In genomic region chr7:38178004-38178694, GRCh38 we compare ENCODE assay signal across 8 cellular contexts. TPM values are rescaled to one million over a fixed set of nuclear protein-coding genes. Genes with fewer than 3 reads are reported as not detected.
DNase-seq lines count a peak whose midpoint lies in the region; ATAC-seq and TF ChIP-seq lines count a peak whose summit lies in the region.

Gene STARD3NL, plus strand, starts transcription at chr7:38178245. Its CDS starts 29,260 bp downstream, at chr7:38207505.

- H3K4me1 ChIP-seq in left lung = peaks cover 22 to 30% of the 10 kb centered on the region in 2 donors

- H3K27ac Mint-ChIP-seq in CD14-positive monocyte = peak within 1 kb of the TSS; percentile 93 to 98 (median 97)

- no peaks in the 10 kb centered on the region for H3K36me3 ChIP-seq in left lung

- DNase-seq in CD14-positive monocyte (ENCODE audit: low spot score) = peak; percentile 95
- DNase-seq in NCI-H774 (lab: John Stamatoyannopoulos, UW) = peak; percentile 99
- DNase-seq in activated CD4-positive, alpha-beta T cell treated with anti-CD3 and anti-CD28 coated beads, Interleukin-2, amount 50 U/mL, for 4 hours = peak; percentile 78 to 82
- DNase-seq in dermis blood vessel endothelial cell = peak; percentile 100
- DNase-seq in left lung = peak; percentile 97 to 98
- DNase-seq in stimulated activated CD4-positive, alpha-beta T cell treated with anti-CD3 and anti-CD28 coated beads, Interleukin-2, amount 100 ng/mL, for 48 hours = peak; percentile 83 to 89

- TF ChIP-seq CTCF in CD14-positive monocyte (IDR thresholded peaks at IDR 0.05) (peak; percentile 23), left lung (IDR thresholded peaks at IDR 0.05) (peak in 1 of 2 donors; percentile 24)

- intact Hi-C loops in CD14-positive monocyte (cut with micrococcal nuclease) = no loop called here
- intact Hi-C loops in left lung (cut with DNase I) = no loop called here

- H3K4me1 Mint-ChIP-seq in CD14-positive monocyte = peaks cover 38% of the 10 kb centered on the region

- ATAC-seq in GM19395 (IDR thresholded peaks at IDR 0.05; ENCODE audit: unreplicated experiment) (peak; percentile 99), HG03565 (IDR thresholded peaks at IDR 0.05; ENCODE audit: unreplicated experiment) (peak; percentile 95), left lung (peak; percentile 97)

- peaks cover 0 to 2% (median 0%) of the 10 kb centered on the region in 3 donors for H3K27me3 Mint-ChIP-seq in CD14-positive monocyte (ENCODE audit: low read depth in 3 of 3)

- H3K9me3 Mint-ChIP-seq in CD14-positive monocyte = peaks cover 0 to 3% (median 0%) of the 10 kb centered on the region in 7 donors

- H3K4me3 Mint-ChIP-seq in CD14-positive monocyte = peak within 1 kb of the TSS; percentile 95 to 97

- no peaks in the 10 kb centered on the region for H3K27me3 ChIP-seq in left lung

- H3K4me3 ChIP-seq in left lung = peak within 1 kb of the TSS; percentile 59 to 76

- H3K36me3 Mint-ChIP-seq in CD14-positive monocyte = peaks cover 0 to 7% of the 10 kb centered on the region in 2 donors

- H3K27ac ChIP-seq in left lung = peak within 1 kb of the TSS; percentile 89 to 90

- H3K9me3 ChIP-seq in left lung = no peaks in the 10 kb centered on the region

RNA-seq across cellular contexts. Expression of gene STARD3NL, which starts in this region (rescaled TPM):
- 100 to 1,000 TPM in 1 of 2 donors, 10 to 100 TPM in 1; 86.8 to 100 TPM for polyA plus RNA-seq in CD14-positive monocyte
- total RNA-seq in dermis blood vessel endothelial cell (110 and 111 TPM in 2 replicates), left lung (10 to 100 TPM; 53.4 to 62.2 TPM)

Comparison
In these comparisons a context has a peak if more than half of its experiments do, and no peak if none do; other contexts are left out.
1. Peak in every context shown above with its lines: DNase-seq, ATAC-seq, H3K4me3 ChIP-seq and H3K27ac ChIP-seq.